1 cellular context compared by ENCODE assay signal in the genomic region with DNA sequence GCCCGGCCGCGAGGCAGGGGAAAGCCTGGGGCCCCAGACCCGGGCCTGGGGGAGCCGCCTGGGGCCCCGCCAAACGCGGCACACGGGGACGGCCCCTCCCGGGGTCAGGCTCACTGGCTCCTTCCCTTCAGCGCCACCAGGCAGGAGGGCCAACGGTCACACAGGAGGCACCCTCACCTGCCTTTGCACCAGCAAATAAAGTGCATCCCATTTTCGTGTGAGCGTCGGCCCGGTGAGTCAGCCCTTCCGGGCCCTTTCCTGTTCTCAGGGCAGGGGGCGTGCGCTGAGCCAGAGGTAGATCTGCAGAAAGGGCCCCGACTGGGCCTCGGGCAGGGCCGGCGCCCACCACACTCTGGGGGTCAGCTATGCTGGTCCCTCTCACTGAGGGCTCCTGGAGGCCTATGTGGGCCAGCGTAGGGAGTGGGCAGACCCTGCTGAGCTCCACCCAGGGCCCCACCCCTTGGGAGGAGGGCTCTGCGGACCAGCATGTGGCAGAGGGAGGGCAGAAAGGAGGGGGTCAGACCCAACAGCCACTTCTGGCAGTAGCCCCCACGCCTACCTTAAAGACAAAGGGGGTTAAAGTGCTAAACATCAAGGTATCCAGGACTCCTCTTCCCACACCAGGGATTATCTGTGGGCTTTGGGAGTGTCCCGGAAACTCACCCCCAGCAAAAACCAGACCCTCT.
TF ChIP-seq lines count a peak whose summit lies in the region.

No MANE protein-coding gene starts in this region.

TF ChIP-seq in K562, 482 proteins besides CTCF, POLR2A, EP300 and RAD21 (continues in another document):
- no peak for TF ChIP-seq SIN3B (IDR thresholded peaks at IDR 0.05; ENCODE audit: low read depth)
- TF ChIP-seq HDAC1 (IDR thresholded peaks at IDR 0.05) = peak in 1 of 2 experiments; percentile 31; a peak in 1 of 4 replicates
- TF ChIP-seq ZKSCAN1 (IDR thresholded peaks at IDR 0.05; ENCODE audit: low read depth, low read length) = no peak
- TF ChIP-seq, protein P1, sequence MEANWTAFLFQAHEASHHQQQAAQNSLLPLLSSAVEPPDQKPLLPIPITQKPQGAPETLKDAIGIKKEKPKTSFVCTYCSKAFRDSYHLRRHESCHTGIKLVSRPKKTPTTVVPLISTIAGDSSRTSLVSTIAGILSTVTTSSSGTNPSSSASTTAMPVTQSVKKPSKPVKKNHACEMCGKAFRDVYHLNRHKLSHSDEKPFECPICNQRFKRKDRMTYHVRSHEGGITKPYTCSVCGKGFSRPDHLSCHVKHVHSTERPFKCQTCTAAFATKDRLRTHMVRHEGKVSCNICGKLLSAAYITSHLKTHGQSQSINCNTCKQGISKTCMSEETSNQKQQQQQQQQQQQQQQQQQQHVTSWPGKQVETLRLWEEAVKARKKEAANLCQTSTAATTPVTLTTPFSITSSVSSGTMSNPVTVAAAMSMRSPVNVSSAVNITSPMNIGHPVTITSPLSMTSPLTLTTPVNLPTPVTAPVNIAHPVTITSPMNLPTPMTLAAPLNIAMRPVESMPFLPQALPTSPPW (CRISPR knock-in tag; IDR thresholded peaks at IDR 0.05) = peak; percentile 77
- TF ChIP-seq BDP1 (IDR thresholded peaks at IDR 0.05; ENCODE audit: insufficient read depth, insufficient read length) = no peak
- TF ChIP-seq, protein P2, sequence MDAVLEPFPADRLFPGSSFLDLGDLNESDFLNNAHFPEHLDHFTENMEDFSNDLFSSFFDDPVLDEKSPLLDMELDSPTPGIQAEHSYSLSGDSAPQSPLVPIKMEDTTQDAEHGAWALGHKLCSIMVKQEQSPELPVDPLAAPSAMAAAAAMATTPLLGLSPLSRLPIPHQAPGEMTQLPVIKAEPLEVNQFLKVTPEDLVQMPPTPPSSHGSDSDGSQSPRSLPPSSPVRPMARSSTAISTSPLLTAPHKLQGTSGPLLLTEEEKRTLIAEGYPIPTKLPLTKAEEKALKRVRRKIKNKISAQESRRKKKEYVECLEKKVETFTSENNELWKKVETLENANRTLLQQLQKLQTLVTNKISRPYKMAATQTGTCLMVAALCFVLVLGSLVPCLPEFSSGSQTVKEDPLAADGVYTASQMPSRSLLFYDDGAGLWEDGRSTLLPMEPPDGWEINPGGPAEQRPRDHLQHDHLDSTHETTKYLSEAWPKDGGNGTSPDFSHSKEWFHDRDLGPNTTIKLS (IDR thresholded peaks at IDR 0.05; ENCODE audit: borderline replicate concordance, low read depth) = no peak
- no peak for TF ChIP-seq ZNF263 (CRISPR knock-in tag; IDR thresholded peaks at IDR 0.05; ENCODE audit: borderline replicate concordance)
- TF ChIP-seq, protein P3, sequence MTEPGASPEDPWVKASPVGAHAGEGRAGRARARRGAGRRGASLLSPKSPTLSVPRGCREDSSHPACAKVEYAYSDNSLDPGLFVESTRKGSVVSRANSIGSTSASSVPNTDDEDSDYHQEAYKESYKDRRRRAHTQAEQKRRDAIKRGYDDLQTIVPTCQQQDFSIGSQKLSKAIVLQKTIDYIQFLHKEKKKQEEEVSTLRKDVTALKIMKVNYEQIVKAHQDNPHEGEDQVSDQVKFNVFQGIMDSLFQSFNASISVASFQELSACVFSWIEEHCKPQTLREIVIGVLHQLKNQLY (CRISPR knock-in tag; conservative IDR thresholded peaks at IDR 0.05) = no peak
- no peak for TF ChIP-seq POLR3G (IDR thresholded peaks at IDR 0.05; ENCODE audit: extremely low read depth, insufficient read length, insufficient replicate concordance)
- TF ChIP-seq ZNF583 (CRISPR knock-in tag; IDR thresholded peaks at IDR 0.05) = no peak
- no peak for TF ChIP-seq ZBED1 (IDR thresholded peaks at IDR 0.05)
- no peak for TF ChIP-seq KAT2B (IDR thresholded peaks at IDR 0.05; ENCODE audit: low read depth, low read length)
- TF ChIP-seq MTA1 (IDR thresholded peaks at IDR 0.05; ENCODE audit: borderline replicate concordance) = no peak
- TF ChIP-seq, protein P4, sequence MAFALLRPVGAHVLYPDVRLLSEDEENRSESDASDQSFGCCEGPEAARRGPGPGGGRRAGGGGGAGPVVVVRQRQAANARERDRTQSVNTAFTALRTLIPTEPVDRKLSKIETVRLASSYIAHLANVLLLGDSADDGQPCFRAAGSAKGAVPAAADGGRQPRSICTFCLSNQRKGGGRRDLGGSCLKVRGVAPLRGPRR (CRISPR knock-in tag; IDR thresholded peaks at IDR 0.05) = no peak
- TF ChIP-seq EGR1 (conservative IDR thresholded peaks at IDR 0.05) = 0 out of 2 replicates have a peak, but pooled peaks have one; percentile 5
- TF ChIP-seq, protein P5, sequence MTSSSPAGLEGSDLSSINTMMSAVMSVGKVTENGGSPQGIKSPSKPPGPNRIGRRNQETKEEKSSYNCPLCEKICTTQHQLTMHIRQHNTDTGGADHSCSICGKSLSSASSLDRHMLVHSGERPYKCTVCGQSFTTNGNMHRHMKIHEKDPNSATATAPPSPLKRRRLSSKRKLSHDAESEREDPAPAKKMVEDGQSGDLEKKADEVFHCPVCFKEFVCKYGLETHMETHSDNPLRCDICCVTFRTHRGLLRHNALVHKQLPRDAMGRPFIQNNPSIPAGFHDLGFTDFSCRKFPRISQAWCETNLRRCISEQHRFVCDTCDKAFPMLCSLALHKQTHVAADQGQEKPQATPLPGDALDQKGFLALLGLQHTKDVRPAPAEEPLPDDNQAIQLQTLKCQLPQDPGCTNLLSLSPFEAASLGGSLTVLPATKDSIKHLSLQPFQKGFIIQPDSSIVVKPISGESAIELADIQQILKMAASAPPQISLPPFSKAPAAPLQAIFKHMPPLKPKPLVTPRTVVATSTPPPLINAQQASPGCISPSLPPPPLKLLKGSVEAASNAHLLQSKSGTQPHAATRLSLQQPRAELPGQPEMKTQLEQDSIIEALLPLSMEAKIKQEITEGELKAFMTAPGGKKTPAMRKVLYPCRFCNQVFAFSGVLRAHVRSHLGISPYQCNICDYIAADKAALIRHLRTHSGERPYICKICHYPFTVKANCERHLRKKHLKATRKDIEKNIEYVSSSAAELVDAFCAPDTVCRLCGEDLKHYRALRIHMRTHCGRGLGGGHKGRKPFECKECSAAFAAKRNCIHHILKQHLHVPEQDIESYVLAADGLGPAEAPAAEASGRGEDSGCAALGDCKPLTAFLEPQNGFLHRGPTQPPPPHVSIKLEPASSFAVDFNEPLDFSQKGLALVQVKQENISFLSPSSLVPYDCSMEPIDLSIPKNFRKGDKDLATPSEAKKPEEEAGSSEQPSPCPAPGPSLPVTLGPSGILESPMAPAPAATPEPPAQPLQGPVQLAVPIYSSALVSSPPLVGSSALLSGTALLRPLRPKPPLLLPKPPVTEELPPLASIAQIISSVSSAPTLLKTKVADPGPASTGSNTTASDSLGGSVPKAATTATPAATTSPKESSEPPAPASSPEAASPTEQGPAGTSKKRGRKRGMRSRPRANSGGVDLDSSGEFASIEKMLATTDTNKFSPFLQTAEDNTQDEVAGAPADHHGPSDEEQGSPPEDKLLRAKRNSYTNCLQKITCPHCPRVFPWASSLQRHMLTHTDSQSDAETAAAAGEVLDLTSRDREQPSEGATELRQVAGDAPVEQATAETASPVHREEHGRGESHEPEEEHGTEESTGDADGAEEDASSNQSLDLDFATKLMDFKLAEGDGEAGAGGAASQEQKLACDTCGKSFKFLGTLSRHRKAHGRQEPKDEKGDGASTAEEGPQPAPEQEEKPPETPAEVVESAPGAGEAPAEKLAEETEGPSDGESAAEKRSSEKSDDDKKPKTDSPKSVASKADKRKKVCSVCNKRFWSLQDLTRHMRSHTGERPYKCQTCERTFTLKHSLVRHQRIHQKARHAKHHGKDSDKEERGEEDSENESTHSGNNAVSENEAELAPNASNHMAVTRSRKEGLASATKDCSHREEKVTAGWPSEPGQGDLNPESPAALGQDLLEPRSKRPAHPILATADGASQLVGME (CRISPR knock-in tag; IDR thresholded peaks at IDR 0.05) = no peak
- TF ChIP-seq TSC22D4 (tag; IDR thresholded peaks at IDR 0.05) = no peak
- TF ChIP-seq, protein P6, sequence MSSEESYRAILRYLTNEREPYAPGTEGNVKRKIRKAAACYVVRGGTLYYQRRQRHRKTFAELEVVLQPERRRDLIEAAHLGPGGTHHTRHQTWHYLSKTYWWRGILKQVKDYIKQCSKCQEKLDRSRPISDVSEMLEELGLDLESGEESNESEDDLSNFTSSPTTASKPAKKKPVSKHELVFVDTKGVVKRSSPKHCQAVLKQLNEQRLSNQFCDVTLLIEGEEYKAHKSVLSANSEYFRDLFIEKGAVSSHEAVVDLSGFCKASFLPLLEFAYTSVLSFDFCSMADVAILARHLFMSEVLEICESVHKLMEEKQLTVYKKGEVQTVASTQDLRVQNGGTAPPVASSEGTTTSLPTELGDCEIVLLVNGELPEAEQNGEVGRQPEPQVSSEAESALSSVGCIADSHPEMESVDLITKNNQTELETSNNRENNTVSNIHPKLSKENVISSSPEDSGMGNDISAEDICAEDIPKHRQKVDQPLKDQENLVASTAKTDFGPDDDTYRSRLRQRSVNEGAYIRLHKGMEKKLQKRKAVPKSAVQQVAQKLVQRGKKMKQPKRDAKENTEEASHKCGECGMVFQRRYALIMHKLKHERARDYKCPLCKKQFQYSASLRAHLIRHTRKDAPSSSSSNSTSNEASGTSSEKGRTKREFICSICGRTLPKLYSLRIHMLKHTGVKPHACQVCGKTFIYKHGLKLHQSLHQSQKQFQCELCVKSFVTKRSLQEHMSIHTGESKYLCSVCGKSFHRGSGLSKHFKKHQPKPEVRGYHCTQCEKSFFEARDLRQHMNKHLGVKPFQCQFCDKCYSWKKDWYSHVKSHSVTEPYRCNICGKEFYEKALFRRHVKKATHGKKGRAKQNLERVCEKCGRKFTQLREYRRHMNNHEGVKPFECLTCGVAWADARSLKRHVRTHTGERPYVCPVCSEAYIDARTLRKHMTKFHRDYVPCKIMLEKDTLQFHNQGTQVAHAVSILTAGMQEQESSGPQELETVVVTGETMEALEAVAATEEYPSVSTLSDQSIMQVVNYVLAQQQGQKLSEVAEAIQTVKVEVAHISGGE (CRISPR knock-in tag; IDR thresholded peaks at IDR 0.05) = no peak
- no peak for TF ChIP-seq ZNF766 (CRISPR knock-in tag; conservative IDR thresholded peaks at IDR 0.05)
- no peak for TF ChIP-seq ZNF589 (CRISPR knock-in tag; IDR thresholded peaks at IDR 0.05; ENCODE audit: low read depth)
- TF ChIP-seq ZNF408 (CRISPR knock-in tag; IDR thresholded peaks at IDR 0.05; ENCODE audit: low read depth) = no peak
- TF ChIP-seq SMARCE1 (IDR thresholded peaks at IDR 0.05) = no peak
- TF ChIP-seq, protein P7, sequence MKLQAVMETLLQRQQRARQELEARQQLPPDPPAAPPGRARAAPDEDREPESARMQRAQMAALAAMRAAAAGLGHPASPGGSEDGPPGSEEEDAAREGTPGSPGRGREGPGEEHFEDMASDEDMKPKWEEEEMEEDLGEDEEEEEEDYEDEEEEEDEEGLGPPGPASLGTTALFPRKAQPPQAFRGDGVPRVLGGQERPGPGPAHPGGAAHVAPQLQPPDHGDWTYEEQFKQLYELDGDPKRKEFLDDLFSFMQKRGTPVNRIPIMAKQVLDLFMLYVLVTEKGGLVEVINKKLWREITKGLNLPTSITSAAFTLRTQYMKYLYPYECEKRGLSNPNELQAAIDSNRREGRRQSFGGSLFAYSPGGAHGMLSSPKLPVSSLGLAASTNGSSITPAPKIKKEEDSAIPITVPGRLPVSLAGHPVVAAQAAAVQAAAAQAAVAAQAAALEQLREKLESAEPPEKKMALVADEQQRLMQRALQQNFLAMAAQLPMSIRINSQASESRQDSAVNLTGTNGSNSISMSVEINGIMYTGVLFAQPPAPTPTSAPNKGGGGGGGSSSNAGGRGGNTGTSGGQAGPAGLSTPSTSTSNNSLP (IDR thresholded peaks at IDR 0.05; ENCODE audit: borderline replicate concordance, low read depth, low read length) = no peak
- no peak for TF ChIP-seq RFX5 (IDR thresholded peaks at IDR 0.05; ENCODE audit: low read depth, low read length)
- TF ChIP-seq, protein P8, sequence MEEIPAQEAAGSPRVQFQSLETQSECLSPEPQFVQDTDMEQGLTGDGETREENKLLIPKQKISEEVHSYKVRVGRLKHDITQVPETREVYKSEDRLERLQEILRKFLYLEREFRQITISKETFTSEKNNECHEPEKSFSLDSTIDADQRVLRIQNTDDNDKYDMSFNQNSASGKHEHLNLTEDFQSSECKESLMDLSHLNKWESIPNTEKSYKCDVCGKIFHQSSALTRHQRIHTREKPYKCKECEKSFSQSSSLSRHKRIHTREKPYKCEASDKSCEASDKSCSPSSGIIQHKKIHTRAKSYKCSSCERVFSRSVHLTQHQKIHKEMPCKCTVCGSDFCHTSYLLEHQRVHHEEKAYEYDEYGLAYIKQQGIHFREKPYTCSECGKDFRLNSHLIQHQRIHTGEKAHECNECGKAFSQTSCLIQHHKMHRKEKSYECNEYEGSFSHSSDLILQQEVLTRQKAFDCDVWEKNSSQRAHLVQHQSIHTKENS (CRISPR knock-in tag; IDR thresholded peaks at IDR 0.05) = no peak
- 0 out of 2 replicates have a peak, but pooled peaks have one; percentile 29 for TF ChIP-seq CAMTA2 (CRISPR knock-in tag; conservative IDR thresholded peaks at IDR 0.05)
- 0 out of 2 replicates have a peak, but pooled peaks have one; percentile 34 for TF ChIP-seq POLR2AphosphoS5 (IDR thresholded peaks at IDR 0.05; ENCODE audit: control insufficient read depth, insufficient read depth, low read depth, low read length)
- TF ChIP-seq NR2F6 (CRISPR knock-in tag; IDR thresholded peaks at IDR 0.05) = no peak
- no peak for TF ChIP-seq ZZZ3 (IDR thresholded peaks at IDR 0.05)
- TF ChIP-seq SNRNP70 (optimal IDR thresholded peaks at IDR 0.05; ENCODE audit: low read depth, low read length) = no peak
- TF ChIP-seq NELFE (IDR thresholded peaks at IDR 0.05; ENCODE audit: insufficient read depth, insufficient read length) = no peak
- TF ChIP-seq, protein P9, sequence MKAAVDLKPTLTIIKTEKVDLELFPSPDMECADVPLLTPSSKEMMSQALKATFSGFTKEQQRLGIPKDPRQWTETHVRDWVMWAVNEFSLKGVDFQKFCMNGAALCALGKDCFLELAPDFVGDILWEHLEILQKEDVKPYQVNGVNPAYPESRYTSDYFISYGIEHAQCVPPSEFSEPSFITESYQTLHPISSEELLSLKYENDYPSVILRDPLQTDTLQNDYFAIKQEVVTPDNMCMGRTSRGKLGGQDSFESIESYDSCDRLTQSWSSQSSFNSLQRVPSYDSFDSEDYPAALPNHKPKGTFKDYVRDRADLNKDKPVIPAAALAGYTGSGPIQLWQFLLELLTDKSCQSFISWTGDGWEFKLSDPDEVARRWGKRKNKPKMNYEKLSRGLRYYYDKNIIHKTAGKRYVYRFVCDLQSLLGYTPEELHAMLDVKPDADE (conservative IDR thresholded peaks at IDR 0.05; ENCODE audit: control insufficient read depth, low read depth, low read length) = peak; percentile 46; the same call in 1 of the 2 replicates
- TF ChIP-seq NFYB (IDR thresholded peaks at IDR 0.05; ENCODE audit: extremely low read depth, insufficient read length) = no peak
- TF ChIP-seq, protein P10, sequence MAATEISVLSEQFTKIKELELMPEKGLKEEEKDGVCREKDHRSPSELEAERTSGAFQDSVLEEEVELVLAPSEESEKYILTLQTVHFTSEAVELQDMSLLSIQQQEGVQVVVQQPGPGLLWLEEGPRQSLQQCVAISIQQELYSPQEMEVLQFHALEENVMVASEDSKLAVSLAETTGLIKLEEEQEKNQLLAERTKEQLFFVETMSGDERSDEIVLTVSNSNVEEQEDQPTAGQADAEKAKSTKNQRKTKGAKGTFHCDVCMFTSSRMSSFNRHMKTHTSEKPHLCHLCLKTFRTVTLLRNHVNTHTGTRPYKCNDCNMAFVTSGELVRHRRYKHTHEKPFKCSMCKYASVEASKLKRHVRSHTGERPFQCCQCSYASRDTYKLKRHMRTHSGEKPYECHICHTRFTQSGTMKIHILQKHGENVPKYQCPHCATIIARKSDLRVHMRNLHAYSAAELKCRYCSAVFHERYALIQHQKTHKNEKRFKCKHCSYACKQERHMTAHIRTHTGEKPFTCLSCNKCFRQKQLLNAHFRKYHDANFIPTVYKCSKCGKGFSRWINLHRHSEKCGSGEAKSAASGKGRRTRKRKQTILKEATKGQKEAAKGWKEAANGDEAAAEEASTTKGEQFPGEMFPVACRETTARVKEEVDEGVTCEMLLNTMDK (IDR thresholded peaks at IDR 0.05; ENCODE audit: borderline replicate concordance, insufficient read depth, low read depth, low read length, poor library complexity, severe bottlenecking) = no peak
- no peak for TF ChIP-seq ZNF644 (tag; IDR thresholded peaks at IDR 0.05; ENCODE audit: low read depth)
- peak; percentile 65; the same call in 1 of the 2 replicates for TF ChIP-seq FOSL1 (tag; conservative IDR thresholded peaks at IDR 0.05)
- TF ChIP-seq LEF1 (IDR thresholded peaks at IDR 0.05) = no peak
